Comparison of ENCODE assay signal across 1 cellular context in genomic region chr4:75843596-75843995, GRCh38.
TF ChIP-seq lines count a peak whose summit lies in the region.

No MANE protein-coding gene starts in this region.

TF ChIP-seq in GM23338, 12 proteins besides CTCF, POLR2A, EP300 and RAD21:
- TF ChIP-seq ZNF462 (CRISPR knock-in tag; IDR thresholded peaks at IDR 0.05) (no peak), CREB1 (CRISPR knock-in tag; IDR thresholded peaks at IDR 0.05; ENCODE audit: low read depth) (no peak)
